ENCODE assay signal across 25 cellular contexts in the genomic region with DNA sequence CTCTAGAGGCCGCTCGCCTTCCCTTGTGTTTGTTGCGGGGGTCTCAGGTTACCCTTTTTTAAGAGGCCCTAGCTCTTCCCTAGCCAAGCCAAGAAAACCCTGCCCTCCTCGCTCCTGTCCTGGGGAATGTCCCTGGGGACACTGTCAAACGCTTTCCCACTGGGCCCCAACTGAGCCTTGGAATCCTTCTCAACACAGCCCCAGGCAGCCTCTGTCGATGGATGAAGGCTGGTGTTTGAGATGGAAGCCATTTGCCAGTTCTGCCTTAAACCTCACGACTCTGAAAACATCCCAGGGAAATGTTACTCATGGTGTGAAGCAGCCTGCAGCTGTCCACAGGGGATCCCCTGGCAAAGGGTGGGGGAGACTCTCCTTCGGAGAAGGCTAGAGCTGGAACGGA.
DNase-seq lines count a peak whose midpoint lies in the region; ATAC-seq and TF ChIP-seq lines count a peak whose summit lies in the region.
"Had no signal": no experiment of that assay in that cellular context is flagged by ENCODE, and none has a peak within 500 bp of the region (broad histone marks: within the 10 kb centered on the region; RNA-seq: fewer than 3 reads in every experiment).

No MANE protein-coding gene starts in this region.

- no peaks in the 10 kb centered on the region for H3K27me3 ChIP-seq in cardiac muscle cell
- peaks cover 0 to 4% (median 0%) of the 10 kb centered on the region in 9 donors for H3K27me3 ChIP-seq in heart left ventricle
- H3K27me3 ChIP-seq: pancreas, testis had no signal

- peaks cover 15% of the 10 kb centered on the region for H3K9me3 Mint-ChIP-seq in nephron
- H3K9me3 Mint-ChIP-seq: activated CD4-positive, alpha-beta memory T cell treated with anti-CD3 and anti-CD28 coated beads, Interleukin-2, amount 10 ng/mL, durations not matched to agents 7 days and 5 days had no signal

- H3K27ac Mint-ChIP-seq in nephron = peak overlapping the region; percentile 3 to 75 (median 71)
- H3K27ac Mint-ChIP-seq: activated CD4-positive, alpha-beta memory T cell treated with anti-CD3 and anti-CD28 coated beads, Interleukin-2, amount 10 ng/mL, durations not matched to agents 7 days and 5 days; activated naive CD4-positive, alpha-beta T cell treated with anti-CD3 and anti-CD28 coated beads, Interleukin-2, amount 50 U/mL, for 24 hours; CD4-positive, alpha-beta T cell; naive thymus-derived CD4-positive, alpha-beta T cell; stimulated activated naive CD8-positive, alpha-beta T cell treated with anti-CD3 and anti-CD28 coated beads, Interleukin-15, Interleukin-2, amounts not matched to agents 100 ng/mL and 50 ng/mL, for 24 hours had no signal

- H3K27me3 Mint-ChIP-seq in nephron (ENCODE audit: low read depth) = peaks cover 20% of the 10 kb centered on the region

- no peak overlapping the region for H3K4me3 ChIP-seq in cardiac muscle cell
- H3K4me3 ChIP-seq in heart left ventricle = no peak overlapping the region
- H3K4me3 ChIP-seq in fibroblast of pulmonary artery (replicated peaks; ENCODE audit: low read depth, low read length) = no peak overlapping the region
- H3K4me3 ChIP-seq: left ventricle myocardium inferior, pancreas, testis had no signal

- ATAC-seq in heart left ventricle = no peak
- ATAC-seq: naive thymus-derived CD4-positive, alpha-beta T cell; pancreas had no signal

- H3K36me3 ChIP-seq in cardiac muscle cell (no peaks in the 10 kb centered on the region), heart left ventricle (no peaks in the 10 kb centered on the region)
- H3K36me3 ChIP-seq: left ventricle myocardium inferior, pancreas had no signal

- intact Hi-C loops in heart left ventricle (cut with DNase I) = no loop called here

- H3K4me1 ChIP-seq in cardiac muscle cell (ENCODE audit: low read depth) = peaks cover 15% of the 10 kb centered on the region
- H3K4me1 ChIP-seq in heart left ventricle = peaks cover 0 to 26% (median 3%) of the 10 kb centered on the region in 12 donors
- H3K4me1 ChIP-seq: pancreas, testis had no signal

- peak overlapping the region in 1 of 3 experiments; percentile 46 for H3K4me3 Mint-ChIP-seq in nephron
- H3K4me3 Mint-ChIP-seq: activated CD4-positive, alpha-beta memory T cell treated with anti-CD3 and anti-CD28 coated beads, Interleukin-2, amount 10 ng/mL, durations not matched to agents 7 days and 5 days; activated naive CD4-positive, alpha-beta T cell treated with anti-CD3 and anti-CD28 coated beads, Interleukin-2, amount 50 U/mL, for 24 hours; CD4-positive, alpha-beta T cell; naive thymus-derived CD4-positive, alpha-beta T cell; stimulated activated naive CD8-positive, alpha-beta T cell treated with anti-CD3 and anti-CD28 coated beads, Interleukin-15, Interleukin-2, amounts not matched to agents 100 ng/mL and 50 ng/mL, for 24 hours had no signal

- TF ChIP-seq CTCF in cardiac muscle cell (IDR thresholded peaks at IDR 0.05; ENCODE audit: low read depth, low read length) = no peak
- no peak for TF ChIP-seq CTCF in heart left ventricle (IDR thresholded peaks at IDR 0.05)
- TF ChIP-seq CTCF in fibroblast of pulmonary artery (IDR thresholded peaks at IDR 0.05; ENCODE audit: low read length, missing control alignments) = no peak
- no peak for TF ChIP-seq CTCF in nephron (IDR thresholded peaks at IDR 0.05; ENCODE audit: unreplicated experiment in 3 of 3)
- TF ChIP-seq CTCF in GM10266 (IDR thresholded peaks at IDR 0.05; ENCODE audit: control insufficient read depth, insufficient read depth, low read depth, missing control alignments) = no peak

- H3K9me3 ChIP-seq in cardiac muscle cell (ENCODE audit: low read depth) (no peaks in the 10 kb centered on the region), heart left ventricle (peaks cover 0 to 11% (median 0%) of the 10 kb centered on the region in 12 donors)
- H3K9me3 ChIP-seq: pancreas, testis had no signal

- peak in 1 of 2 donors; percentile 36 for DNase-seq in cardiac muscle cell (ENCODE audit: low read depth in 1 of 2, low spot score in 1 of 2)
- no peak for DNase-seq in heart left ventricle
- peak; percentile 8 for DNase-seq in fibroblast of pulmonary artery (ENCODE audit: low read depth)
- DNase-seq in GM10266 (ENCODE audit: extremely low spot score) = no peak
- DNase-seq in NCI-H345 treated with DMSO at 0.1 percent for 48 hours (lab: John Stamatoyannopoulos, UW; ENCODE audit: unreplicated experiment) = no peak
- DNase-seq in NCI-H1105 (lab: John Stamatoyannopoulos, UW) = no peak
- DNase-seq in NCI-H524 treated with DMSO at 0.1 percent for 48 hours (lab: John Stamatoyannopoulos, UW) = no peak
- DNase-seq: activated CD4-positive, alpha-beta memory T cell treated with anti-CD3 and anti-CD28 coated beads, Interleukin-2, amount 10 ng/mL, durations not matched to agents 7 days and 5 days; activated CD8-positive, alpha-beta memory T cell treated with anti-CD3 and anti-CD28 coated beads, Interleukin-2, amount 50 U/mL, for 4 hours; AML-193; amygdala; DND-41; left ventricle myocardium inferior; naive thymus-derived CD4-positive, alpha-beta T cell; NCI-H1417 treated with DMSO at 0.1 percent for 48 hours; NCI-H2081 treated with DMSO at 0.1 percent for 48 hours; NCI-H446; NCI-H82; stimulated activated CD4-positive, alpha-beta T cell treated with anti-CD3 and anti-CD28 coated beads, Interleukin-1b, Interleukin-23, amount 100 ng/mL, for 48 hours; testis had no signal

- no peak for TF ChIP-seq POLR2A in heart left ventricle (IDR thresholded peaks at IDR 0.05)

- H3K36me3 Mint-ChIP-seq in nephron (ENCODE audit: low read depth) = peaks cover 4% of the 10 kb centered on the region
- H3K36me3 Mint-ChIP-seq: activated naive CD4-positive, alpha-beta T cell treated with anti-CD3 and anti-CD28 coated beads, Interleukin-2, amount 50 U/mL, for 24 hours had no signal

- peaks cover 33% of the 10 kb centered on the region for H3K4me1 Mint-ChIP-seq in nephron
- H3K4me1 Mint-ChIP-seq: activated CD4-positive, alpha-beta memory T cell treated with anti-CD3 and anti-CD28 coated beads, Interleukin-2, amount 10 ng/mL, durations not matched to agents 7 days and 5 days; activated naive CD4-positive, alpha-beta T cell treated with anti-CD3 and anti-CD28 coated beads, Interleukin-2, amount 50 U/mL, for 24 hours; naive thymus-derived CD4-positive, alpha-beta T cell had no signal

- H3K27ac ChIP-seq in cardiac muscle cell = peak overlapping the region; percentile 9
- H3K27ac ChIP-seq in heart left ventricle = no peak overlapping the region
- H3K27ac ChIP-seq: left ventricle myocardium inferior, pancreas, testis had no signal

- 66 to 77% (median 71%) methylated on average over 9 of the region's 9 CpGs for WGBS in heart left ventricle, 4 donors
